In the genomic region with DNA sequence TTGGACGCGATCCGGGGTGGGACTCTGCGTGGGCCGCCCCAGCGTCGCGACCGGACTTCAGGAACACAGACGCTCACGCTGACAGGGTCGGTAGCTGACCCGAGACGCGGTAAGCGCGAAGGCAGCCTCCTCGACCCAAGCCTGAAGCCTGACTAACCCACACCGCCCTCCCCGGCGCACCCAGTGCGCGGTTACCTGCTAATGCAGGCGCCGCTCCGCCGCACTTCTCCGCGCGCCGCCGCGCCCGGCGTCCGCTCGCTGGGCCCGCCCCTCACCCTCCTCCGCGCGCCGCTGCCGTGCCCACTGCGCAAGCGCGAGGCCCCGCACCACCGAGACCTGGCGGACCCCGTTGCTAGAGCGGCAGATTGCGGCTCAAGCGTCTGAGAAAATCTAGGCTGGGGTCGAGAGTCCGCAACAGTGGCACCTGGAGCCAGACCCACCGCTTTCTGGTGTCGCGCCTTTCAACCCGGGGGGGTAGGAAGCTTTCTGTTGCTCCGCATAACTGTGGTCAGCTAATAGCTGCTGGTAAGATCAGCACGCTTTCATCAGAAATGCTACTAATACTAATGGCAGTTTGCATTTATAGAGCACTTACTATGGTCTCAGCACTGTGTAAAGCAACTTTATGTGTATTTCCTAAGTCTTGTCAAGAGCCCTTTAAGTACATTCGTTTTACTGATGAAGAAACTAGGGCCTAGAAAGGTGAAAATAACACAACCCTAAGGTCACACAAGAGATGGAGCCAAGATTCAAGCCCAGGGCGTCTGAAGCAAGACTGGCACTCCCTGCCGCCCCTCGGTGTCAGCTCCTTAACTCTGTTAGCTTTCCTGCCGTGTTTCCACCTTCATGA, we compare ENCODE assay signal across 1 cellular context.
TF ChIP-seq lines count a peak whose summit lies in the region.

A gene with protein sequence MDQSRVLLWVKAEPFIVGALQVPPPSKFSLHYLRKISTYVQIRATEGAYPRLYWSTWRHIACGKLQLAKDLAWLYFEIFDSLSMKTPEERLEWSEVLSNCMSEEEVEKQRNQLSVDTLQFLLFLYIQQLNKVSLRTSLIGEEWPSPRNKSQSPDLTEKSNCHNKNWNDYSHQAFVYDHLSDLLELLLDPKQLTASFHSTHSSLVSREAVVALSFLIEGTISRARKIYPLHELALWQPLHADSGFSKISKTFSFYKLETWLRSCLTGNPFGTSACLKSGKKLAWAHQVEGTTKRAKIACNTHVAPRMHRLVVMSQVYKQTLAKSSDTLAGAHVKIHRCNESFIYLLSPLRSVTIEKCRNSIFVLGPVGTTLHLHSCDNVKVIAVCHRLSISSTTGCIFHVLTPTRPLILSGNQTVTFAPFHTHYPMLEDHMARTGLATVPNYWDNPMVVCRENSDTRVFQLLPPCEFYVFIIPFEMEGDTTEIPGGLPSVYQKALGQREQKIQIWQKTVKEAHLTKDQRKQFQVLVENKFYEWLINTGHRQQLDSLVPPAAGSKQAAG (minus strand): TSS at position 268 of the 850 bp plus-strand sequence. CDS start 3,010 bp downstream, outside the sequence.

TF ChIP-seq in HEK293, 187 proteins besides CTCF, POLR2A, EP300 and RAD21 (continued from another document):
- TF ChIP-seq ZNF366 (tag by site-specific recombination; conservative IDR thresholded peaks at IDR 0.05): no peak
- TF ChIP-seq, protein P1, sequence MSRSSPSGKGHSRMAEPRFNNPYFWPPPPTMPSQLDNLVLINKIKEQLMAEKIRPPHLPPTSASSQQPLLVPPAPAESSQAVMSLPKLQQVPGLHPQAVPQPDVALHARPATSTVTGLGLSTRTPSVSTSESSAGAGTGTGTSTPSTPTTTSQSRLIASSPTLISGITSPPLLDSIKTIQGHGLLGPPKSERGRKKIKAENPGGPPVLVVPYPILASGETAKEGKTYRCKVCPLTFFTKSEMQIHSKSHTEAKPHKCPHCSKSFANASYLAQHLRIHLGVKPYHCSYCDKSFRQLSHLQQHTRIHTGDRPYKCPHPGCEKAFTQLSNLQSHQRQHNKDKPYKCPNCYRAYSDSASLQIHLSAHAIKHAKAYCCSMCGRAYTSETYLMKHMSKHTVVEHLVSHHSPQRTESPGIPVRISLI (tag by site-specific recombination; IDR thresholded peaks at IDR 0.05): no peak
- TF ChIP-seq MZF1 (tag by site-specific recombination; IDR thresholded peaks at IDR 0.05; ENCODE audit: borderline replicate concordance): no peak
- TF ChIP-seq, protein P2, sequence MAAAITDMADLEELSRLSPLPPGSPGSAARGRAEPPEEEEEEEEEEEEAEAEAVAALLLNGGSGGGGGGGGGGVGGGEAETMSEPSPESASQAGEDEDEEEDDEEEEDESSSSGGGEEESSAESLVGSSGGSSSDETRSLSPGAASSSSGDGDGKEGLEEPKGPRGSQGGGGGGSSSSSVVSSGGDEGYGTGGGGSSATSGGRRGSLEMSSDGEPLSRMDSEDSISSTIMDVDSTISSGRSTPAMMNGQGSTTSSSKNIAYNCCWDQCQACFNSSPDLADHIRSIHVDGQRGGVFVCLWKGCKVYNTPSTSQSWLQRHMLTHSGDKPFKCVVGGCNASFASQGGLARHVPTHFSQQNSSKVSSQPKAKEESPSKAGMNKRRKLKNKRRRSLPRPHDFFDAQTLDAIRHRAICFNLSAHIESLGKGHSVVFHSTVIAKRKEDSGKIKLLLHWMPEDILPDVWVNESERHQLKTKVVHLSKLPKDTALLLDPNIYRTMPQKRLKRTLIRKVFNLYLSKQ (tag by site-specific recombination; IDR thresholded peaks at IDR 0.05; ENCODE audit: borderline replicate concordance): no peak
- no peak for TF ChIP-seq ZNF544 (tag by site-specific recombination; IDR thresholded peaks at IDR 0.05)
- peak; percentile 52 for TF ChIP-seq GLIS1 (tag by site-specific recombination; IDR thresholded peaks at IDR 0.05)
- peak; percentile 77 for TF ChIP-seq ZNF335 (tag by site-specific recombination; conservative IDR thresholded peaks at IDR 0.05)
- TF ChIP-seq ZNF629 (tag by site-specific recombination; IDR thresholded peaks at IDR 0.05): peak; percentile 41; the same call in 1 of the 2 replicates
- no peak for TF ChIP-seq ZNF211 (tag by site-specific recombination; IDR thresholded peaks at IDR 0.05; ENCODE audit: low read depth)
- peak; percentile 24; the same call in 1 of the 2 replicates for TF ChIP-seq SP7 (tag by site-specific recombination; IDR thresholded peaks at IDR 0.05)
- TF ChIP-seq ZNF239 (tag by site-specific recombination; IDR thresholded peaks at IDR 0.05): no peak
- TF ChIP-seq, protein P3, sequence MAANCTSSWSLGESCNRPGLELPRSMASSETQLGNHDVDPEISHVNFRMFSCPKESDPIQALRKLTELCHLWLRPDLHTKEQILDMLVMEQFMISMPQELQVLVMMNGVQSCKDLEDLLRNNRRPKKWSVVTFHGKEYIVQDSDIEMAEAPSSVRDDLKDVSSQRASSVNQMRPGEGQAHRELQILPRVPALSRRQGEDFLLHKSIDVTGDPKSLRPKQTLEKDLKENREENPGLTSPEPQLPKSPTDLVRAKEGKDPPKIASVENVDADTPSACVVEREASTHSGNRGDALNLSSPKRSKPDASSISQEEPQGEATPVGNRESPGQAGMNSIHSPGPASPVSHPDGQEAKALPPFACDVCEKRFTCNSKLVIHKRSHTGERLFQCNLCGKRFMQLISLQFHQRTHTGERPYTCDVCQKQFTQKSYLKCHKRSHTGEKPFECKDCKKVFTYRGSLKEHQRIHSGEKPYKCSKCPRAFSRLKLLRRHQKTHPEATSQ (tag by site-specific recombination; IDR thresholded peaks at IDR 0.05): no peak
- TF ChIP-seq KLF10 (tag by site-specific recombination; IDR thresholded peaks at IDR 0.05): peak; percentile 52; the same call in 1 of the 2 replicates
- TF ChIP-seq, protein P4, sequence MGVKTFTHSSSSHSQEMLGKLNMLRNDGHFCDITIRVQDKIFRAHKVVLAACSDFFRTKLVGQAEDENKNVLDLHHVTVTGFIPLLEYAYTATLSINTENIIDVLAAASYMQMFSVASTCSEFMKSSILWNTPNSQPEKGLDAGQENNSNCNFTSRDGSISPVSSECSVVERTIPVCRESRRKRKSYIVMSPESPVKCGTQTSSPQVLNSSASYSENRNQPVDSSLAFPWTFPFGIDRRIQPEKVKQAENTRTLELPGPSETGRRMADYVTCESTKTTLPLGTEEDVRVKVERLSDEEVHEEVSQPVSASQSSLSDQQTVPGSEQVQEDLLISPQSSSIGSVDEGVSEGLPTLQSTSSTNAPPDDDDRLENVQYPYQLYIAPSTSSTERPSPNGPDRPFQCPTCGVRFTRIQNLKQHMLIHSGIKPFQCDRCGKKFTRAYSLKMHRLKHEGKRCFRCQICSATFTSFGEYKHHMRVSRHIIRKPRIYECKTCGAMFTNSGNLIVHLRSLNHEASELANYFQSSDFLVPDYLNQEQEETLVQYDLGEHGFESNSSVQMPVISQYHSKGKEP (tag by site-specific recombination; IDR thresholded peaks at IDR 0.05): 0 out of 2 replicates have a peak, but pooled peaks have one; percentile 17
- TF ChIP-seq ZNF677 (tag by site-specific recombination; IDR thresholded peaks at IDR 0.05): 0 out of 2 replicates have a peak, but pooled peaks have one; percentile 12
- TF ChIP-seq ZNF114 (tag by site-specific recombination; IDR thresholded peaks at IDR 0.05): no peak
- no peak for TF ChIP-seq ZNF302 (tag by site-specific recombination; IDR thresholded peaks at IDR 0.05; ENCODE audit: low read depth)
- TF ChIP-seq, protein P5, sequence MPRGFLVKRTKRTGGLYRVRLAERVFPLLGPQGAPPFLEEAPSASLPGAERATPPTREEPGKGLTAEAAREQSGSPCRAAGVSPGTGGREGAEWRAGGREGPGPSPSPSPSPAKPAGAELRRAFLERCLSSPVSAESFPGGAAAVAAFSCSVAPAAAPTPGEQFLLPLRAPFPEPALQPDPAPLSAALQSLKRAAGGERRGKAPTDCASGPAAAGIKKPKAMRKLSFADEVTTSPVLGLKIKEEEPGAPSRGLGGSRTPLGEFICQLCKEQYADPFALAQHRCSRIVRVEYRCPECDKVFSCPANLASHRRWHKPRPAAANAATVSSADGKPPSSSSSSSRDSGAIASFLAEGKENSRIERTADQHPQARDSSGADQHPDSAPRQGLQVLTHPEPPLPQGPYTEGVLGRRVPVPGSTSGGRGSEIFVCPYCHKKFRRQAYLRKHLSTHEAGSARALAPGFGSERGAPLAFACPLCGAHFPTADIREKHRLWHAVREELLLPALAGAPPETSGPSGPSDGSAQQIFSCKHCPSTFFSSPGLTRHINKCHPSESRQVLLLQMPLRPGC (tag by site-specific recombination; IDR thresholded peaks at IDR 0.05): no peak
